ENCODE assay signal across 8 cellular contexts in the genomic region with DNA sequence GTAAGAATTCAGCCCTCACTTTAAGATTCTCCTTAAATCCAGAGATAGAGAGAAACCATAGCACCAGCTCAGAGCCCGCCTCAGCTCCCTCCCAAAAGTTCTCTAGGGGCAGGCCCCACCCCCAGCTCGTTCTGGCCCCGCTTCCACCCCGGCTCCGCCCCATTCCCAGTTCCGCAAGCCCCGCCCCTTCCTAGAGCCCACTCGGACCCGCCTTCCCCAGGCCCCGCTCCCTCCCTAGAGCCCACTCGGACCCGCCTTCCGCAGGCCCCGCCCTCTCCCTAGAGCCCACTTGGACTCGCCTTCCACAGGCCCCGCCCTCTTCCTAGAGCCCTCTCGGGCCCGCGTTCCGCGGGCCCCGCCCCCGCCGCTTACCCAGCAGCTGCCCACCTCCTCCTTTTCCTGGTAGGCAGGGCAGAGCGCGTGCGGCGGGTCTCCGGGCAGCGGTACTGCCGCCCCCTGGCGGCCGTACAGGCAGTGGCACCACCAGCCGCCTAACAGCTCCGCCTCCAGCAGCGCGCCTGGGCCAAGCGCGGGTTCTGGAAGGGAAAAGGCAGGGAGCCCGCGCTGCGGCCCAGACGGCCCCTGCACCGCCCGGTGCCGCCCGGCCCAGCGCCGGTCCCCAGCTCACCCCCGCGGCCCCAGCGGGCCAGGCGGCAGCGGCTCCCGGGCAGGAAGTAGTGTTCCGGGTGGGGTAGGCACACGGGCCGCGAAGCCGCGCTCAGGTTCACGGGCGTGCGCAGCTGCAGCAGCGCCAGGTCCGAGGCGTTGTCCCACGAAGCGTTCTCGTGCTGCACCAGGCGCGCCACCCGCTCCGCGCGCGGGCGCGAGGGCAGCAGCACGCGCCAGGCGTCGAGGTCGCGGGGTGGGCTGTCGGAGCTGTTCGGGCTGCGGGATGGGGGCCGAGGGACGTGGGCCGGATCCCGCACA.
A peak's percentile ranks its signal among the peaks of the same experiment; 100 is the strongest.
DNase-seq lines count a peak whose midpoint lies in the region; ATAC-seq and TF ChIP-seq lines count a peak whose summit lies in the region.

No MANE protein-coding gene starts in this region.

- peak; percentile 82 for TF ChIP-seq RAD21 in Ishikawa (IDR thresholded peaks at IDR 0.05; ENCODE audit: low read depth)

- peak; percentile 80 for ATAC-seq in GM21619 (IDR thresholded peaks at IDR 0.05; ENCODE audit: unreplicated experiment)

- H3K4me1 ChIP-seq in mucosa of stomach (ENCODE audit: control insufficient read depth, insufficient read depth, low read length) = peaks cover 44% of the 10 kb centered on the region

- H3K36me3 ChIP-seq in mucosa of stomach (ENCODE audit: control insufficient read depth, insufficient read depth, low read length) = no peaks in the 10 kb centered on the region

- H3K9ac ChIP-seq in mucosa of stomach (ENCODE audit: low read length) = peak overlapping the region; percentile 70

- H3K9me3 ChIP-seq in mucosa of stomach (ENCODE audit: control insufficient read depth, low read length) = no peaks in the 10 kb centered on the region

- H3K27me3 ChIP-seq in mucosa of stomach (ENCODE audit: control insufficient read depth, insufficient read depth, low read length) = no peaks in the 10 kb centered on the region

- peak overlapping the region; percentile 50 for H3K4me3 ChIP-seq in mucosa of stomach (ENCODE audit: low read length)

- TF ChIP-seq EP300 in Ishikawa (IDR thresholded peaks at IDR 0.05; ENCODE audit: borderline replicate concordance) = no peak

- TF ChIP-seq POLR2A in erythroblast (IDR thresholded peaks at IDR 0.05; ENCODE audit: low read length) = no peak

- DNase-seq in DMS153 treated with DMSO at 0.1 percent for 48 hours (lab: John Stamatoyannopoulos, UW; ENCODE audit: unreplicated experiment) (peak; percentile 96), OCI-M1 (lab: John Stamatoyannopoulos, UW) (peak; percentile 100), activated T-cell treated with anti-CD3 and anti-CD28 coated beads for 48 hours (ENCODE audit: low read depth) (peak; percentile 99), erythroblast (lab: John Stamatoyannopoulos, UW) (peak; percentile 100)
- peak; percentile 100 for DNase-seq in stimulated activated CD8-positive, alpha-beta memory T cell treated with anti-CD3 and anti-CD28 coated beads, Interleukin-4, amount 100 ng/mL, for 48 hours

TF ChIP-seq in Ishikawa, 13 proteins besides CTCF, POLR2A, EP300 and RAD21:
- no peak; the same call in 1 of the 2 replicates for TF ChIP-seq TCF12 (IDR thresholded peaks at IDR 0.05; ENCODE audit: low read depth)
- TF ChIP-seq TAF1 (IDR thresholded peaks at IDR 0.05; ENCODE audit: low read depth) = peak; percentile 25; the same call in 1 of the 2 replicates
- TF ChIP-seq, protein P1, sequence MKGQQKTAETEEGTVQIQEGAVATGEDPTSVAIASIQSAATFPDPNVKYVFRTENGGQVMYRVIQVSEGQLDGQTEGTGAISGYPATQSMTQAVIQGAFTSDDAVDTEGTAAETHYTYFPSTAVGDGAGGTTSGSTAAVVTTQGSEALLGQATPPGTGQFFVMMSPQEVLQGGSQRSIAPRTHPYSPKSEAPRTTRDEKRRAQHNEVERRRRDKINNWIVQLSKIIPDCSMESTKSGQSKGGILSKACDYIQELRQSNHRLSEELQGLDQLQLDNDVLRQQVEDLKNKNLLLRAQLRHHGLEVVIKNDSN (IDR thresholded peaks at IDR 0.05) = 0 out of 2 replicates have a peak, but pooled peaks have one; percentile 11
- TF ChIP-seq, protein P2, sequence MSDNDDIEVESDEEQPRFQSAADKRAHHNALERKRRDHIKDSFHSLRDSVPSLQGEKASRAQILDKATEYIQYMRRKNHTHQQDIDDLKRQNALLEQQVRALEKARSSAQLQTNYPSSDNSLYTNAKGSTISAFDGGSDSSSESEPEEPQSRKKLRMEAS (IDR thresholded peaks at IDR 0.05) = peak; percentile 81

Comparison
In these comparisons a context has a peak if more than half of its experiments do, and no peak if none do; other contexts are left out.
1. Peak in every context shown above with its lines: DNase-seq, ATAC-seq and H3K4me3 ChIP-seq.